Comparison of ENCODE assay signal across 14 cellular contexts in genomic region chr18:25737710-25738251, GRCh38.
DNase-seq lines count a peak whose midpoint lies in the region; ATAC-seq and TF ChIP-seq lines count a peak whose summit lies in the region.
"Had no signal": no experiment of that assay in that cellular context is flagged by ENCODE, and none has a peak within 500 bp of the region (broad histone marks: within the 10 kb centered on the region; RNA-seq: fewer than 3 reads in every experiment).

No MANE protein-coding gene starts in this region.

- no TSS peak for BruUV-seq in PC-3 (replicated peaks; lab: Mats Ljungman, UMichigan)

- no peaks in the 10 kb centered on the region for H3K36me3 ChIP-seq in BJ (ENCODE audit: control insufficient read depth, insufficient read depth, low read length)
- no peaks in the 10 kb centered on the region for H3K36me3 ChIP-seq in PC-3 (ENCODE audit: low read depth, low read length)
- H3K36me3 ChIP-seq: upper lobe of right lung had no signal

- ATAC-seq in PC-3 (no peak), HG03442 (IDR thresholded peaks at IDR 0.05; ENCODE audit: unreplicated experiment) (no peak), HG02623 (IDR thresholded peaks at IDR 0.05; ENCODE audit: unreplicated experiment) (no peak)
- ATAC-seq: activated naive CD4-positive, alpha-beta T cell treated with anti-CD3 and anti-CD28 coated beads, Interleukin-2, amount 50 U/mL, for 72 hours; upper lobe of right lung had no signal

- TF ChIP-seq CTCF in BJ (IDR thresholded peaks at IDR 0.05; ENCODE audit: insufficient read depth, low read depth, low read length) (no peak), PC-3 (conservative IDR thresholded peaks at IDR 0.05; ENCODE audit: low read depth, low read length) (no peak), GM10248 (IDR thresholded peaks at IDR 0.05; ENCODE audit: control extremely low read depth, extremely low read depth, low read depth, missing control alignments) (no peak)

- H3K4me2 ChIP-seq in PC-3 (ENCODE audit: low read length) = no peak overlapping the region

- no peaks in the 10 kb centered on the region for H3K9me3 ChIP-seq in PC-3 (ENCODE audit: low read length)
- H3K9me3 ChIP-seq: upper lobe of right lung had no signal

- no peaks in the 10 kb centered on the region for H3F3A ChIP-seq in PC-3 (ENCODE audit: low read length, unreplicated experiment)

- no peaks in the 10 kb centered on the region for H3K4me1 ChIP-seq in PC-3 (ENCODE audit: insufficient read depth, low read length)
- H3K4me1 ChIP-seq: upper lobe of right lung had no signal

- DNase-seq in BJ (ENCODE audit: low read depth) (peak; percentile 52), PC-3 (peak; percentile 16), epithelial cell of prostate (ENCODE audit: low read depth, low spot score) (peak; percentile 44), non-pigmented ciliary epithelial cell (ENCODE audit: low read depth) (peak; percentile 93), NCI-H748 treated with DMSO at 0.1 percent for 48 hours (lab: John Stamatoyannopoulos, UW) (no peak), GM10248 (ENCODE audit: extremely low spot score) (no peak)
- DNase-seq: activated CD4-positive, alpha-beta T cell treated with anti-CD3 and anti-CD28 coated beads, Interleukin-2, amount 50 U/mL, for 1 hour; CD8-positive, alpha-beta memory T cell; occipital lobe; upper lobe of right lung had no signal

- no peak overlapping the region for H3K9ac ChIP-seq in PC-3 (ENCODE audit: low read length)

- H3K27ac ChIP-seq in PC-3 (ENCODE audit: low read length) (no peak overlapping the region), epithelial cell of prostate (no peak overlapping the region)
- H3K27ac ChIP-seq: SK-N-MC, upper lobe of right lung had no signal

- POLR2A ChIA-PET in BJ (lab: Charles Lee) = interaction anchor here (0.6 kb wide), 1 partner anchor 861 kb away, joined by 3 read pairs; no protein-coding TSS in a partner anchor
- POLR2A ChIA-PET in PC-3 (lab: Charles Lee; ENCODE audit: unreplicated experiment) = no interaction called here
- POLR2A ChIA-PET in GM10248 (lab: Yijun Ruan, JAX) = no interaction called here

- no peaks in the 10 kb centered on the region for H4K20me1 ChIP-seq in PC-3 (ENCODE audit: low read length)

- no peak overlapping the region for H2AFZ ChIP-seq in PC-3 (ENCODE audit: low read length)

- CTCF ChIA-PET in BJ (lab: Yijun Ruan, JAX) (interaction anchor here (0.6 to 1.6 kb wide), 2 partner anchors 9 to 309 kb away, joined by 3 to 5 read pairs; no protein-coding TSS in a partner anchor), PC-3 (lab: Charles Lee) (no interaction called here), GM10248 (lab: Yijun Ruan, JAX) (no interaction called here)

- no peak overlapping the region for H3K4me3 ChIP-seq in BJ (ENCODE audit: low read depth, low read length)
- H3K4me3 ChIP-seq in PC-3 (ENCODE audit: low read length) = no peak overlapping the region
- H3K4me3 ChIP-seq: SK-N-MC, upper lobe of right lung had no signal

- intact Hi-C loops in PC-3 (cut with micrococcal nuclease) = no loop called here

- no peaks in the 10 kb centered on the region; the same call in 1 of the 2 replicates for H3K27me3 ChIP-seq in BJ (ENCODE audit: control insufficient read depth, insufficient read depth, low read length)
- H3K27me3 ChIP-seq in PC-3 (ENCODE audit: low read length) = peaks cover 70% of the 10 kb centered on the region
- H3K27me3 ChIP-seq: upper lobe of right lung had no signal

- H3K79me2 ChIP-seq in PC-3 (ENCODE audit: low read length) = no peaks in the 10 kb centered on the region

- no peaks in the 10 kb centered on the region for H3K9me2 ChIP-seq in PC-3 (replicated peaks; ENCODE audit: low read length)

Comparison
In these comparisons a context has a peak if more than half of its experiments do, and no peak if none do; other contexts are left out.
1. DNase-seq: peak in BJ (single experiment), PC-3 (single experiment), epithelial cell of prostate (single experiment) and non-pigmented ciliary epithelial cell (single experiment); none in NCI-H748 treated with DMSO at 0.1 percent for 48 hours (single experiment) and GM10248 (single experiment).